Comparison of ENCODE assay signal across 19 cellular contexts in genomic region chr7:27897001-27897400, GRCh38.
DNase-seq lines count a peak whose midpoint lies in the region; ATAC-seq, FAIRE-seq and TF ChIP-seq lines count a peak whose summit lies in the region.
"Had no signal": no experiment of that assay in that cellular context is flagged by ENCODE, and none has a peak within 500 bp of the region (broad histone marks: within the 10 kb centered on the region; RNA-seq: fewer than 3 reads in every experiment).

No MANE protein-coding gene starts in this region.

- H3K9me3 Mint-ChIP-seq in osteocyte (ENCODE audit: unreplicated experiment) = no peaks in the 10 kb centered on the region
- H3K9me3 Mint-ChIP-seq: activated CD8-positive, alpha-beta T cell treated with anti-CD3 and anti-CD28 coated beads for 36 hours had no signal

- H3K9me2 ChIP-seq in hepatocyte (replicated peaks; ENCODE audit: insufficient read depth) = no peaks in the 10 kb centered on the region

- no peak for FAIRE-seq in urothelium cell line (lab: Jason Lieb, UNC)

- peaks cover 36% of the 10 kb centered on the region for H3K4me1 Mint-ChIP-seq in osteocyte (ENCODE audit: unreplicated experiment)

- H2AFZ ChIP-seq in hepatocyte = no peak overlapping the region

- no peaks in the 10 kb centered on the region for H3K9me3 ChIP-seq in hepatocyte (ENCODE audit: low read depth)

- H3K4me2 ChIP-seq in hepatocyte = peak overlapping the region; percentile 67

- no peaks in the 10 kb centered on the region for H3K79me2 ChIP-seq in hepatocyte

- H3K27ac ChIP-seq in hepatocyte = peak overlapping the region; percentile 11

- no peaks in the 10 kb centered on the region for H3K27me3 ChIP-seq in hepatocyte

- no peaks in the 10 kb centered on the region for H3K27me3 Mint-ChIP-seq in osteocyte (ENCODE audit: unreplicated experiment)
- H3K27me3 Mint-ChIP-seq: activated CD8-positive, alpha-beta T cell treated with anti-CD3 and anti-CD28 coated beads for 36 hours; activated naive CD8-positive, alpha-beta T cell had no signal

- TF ChIP-seq CTCF in hepatocyte (IDR thresholded peaks at IDR 0.05; ENCODE audit: poor library complexity) (no peak), osteocyte (IDR thresholded peaks at IDR 0.05) (no peak)

- peaks cover 9% of the 10 kb centered on the region for H3K36me3 Mint-ChIP-seq in osteocyte (ENCODE audit: unreplicated experiment)

- peaks cover 9% of the 10 kb centered on the region for H3K4me1 ChIP-seq in hepatocyte (ENCODE audit: insufficient read depth)

- WGBS in hepatocyte (ENCODE audit: low lambda C conversion rate, missing lambda C conversion rate) = 36% methylated on average over 6 of the region's 6 CpGs

- no peak for ATAC-seq in HG03521 (IDR thresholded peaks at IDR 0.05; ENCODE audit: unreplicated experiment)
- ATAC-seq: activated CD8-positive, alpha-beta T cell treated with anti-CD3 and anti-CD28 coated beads for 36 hours; Panc1 had no signal

- peak overlapping the region; percentile 39 for H3K27ac Mint-ChIP-seq in osteocyte (ENCODE audit: unreplicated experiment)
- H3K27ac Mint-ChIP-seq: activated CD8-positive, alpha-beta T cell treated with anti-CD3 and anti-CD28 coated beads for 36 hours; activated naive CD8-positive, alpha-beta T cell had no signal

- no peaks in the 10 kb centered on the region for H4K20me1 ChIP-seq in hepatocyte (ENCODE audit: insufficient read depth, poor library complexity, severe bottlenecking)

- H3K36me3 ChIP-seq in hepatocyte (replicated peaks; ENCODE audit: insufficient read depth, low read depth) = no peaks in the 10 kb centered on the region

- no peak overlapping the region for H3K4me3 Mint-ChIP-seq in osteocyte (ENCODE audit: unreplicated experiment)
- H3K4me3 Mint-ChIP-seq: activated CD8-positive, alpha-beta T cell treated with anti-CD3 and anti-CD28 coated beads for 36 hours; activated naive CD8-positive, alpha-beta T cell had no signal

- no peak overlapping the region for H3K4me3 ChIP-seq in hepatocyte

- DNase-seq in H4 (ENCODE audit: low spot score) = peak; percentile 96
- peak; percentile 43 for DNase-seq in SW480 (ENCODE audit: low spot score)
- DNase-seq in hepatocyte (ENCODE audit: low spot score) = no peak
- no peak for DNase-seq in osteocyte (ENCODE audit: extremely low spot score, unreplicated experiment)
- no peak for DNase-seq in T-helper 1 cell
- no peak for DNase-seq in urothelium cell line (ENCODE audit: low spot score)
- no peak for DNase-seq in D341Med (ENCODE audit: low spot score)
- DNase-seq: activated CD8-positive, alpha-beta T cell treated with anti-CD3 and anti-CD28 coated beads for 36 hours; activated T-cell treated with anti-CD3 and anti-CD28 coated beads, Interleukin-2, amount 50 U/mL, for 48 hours; GOT3; hypothalamus; left cardiac atrium; NCI-H1694 treated with DMSO at 0.1 percent for 48 hours; NCI-H526 treated with DMSO at 0.1 percent for 48 hours; right cardiac atrium; stimulated activated CD4-positive, alpha-beta T cell treated with anti-CD3 and anti-CD28 coated beads, Interleukin-1b, Interleukin-23, amount 100 ng/mL, for 48 hours had no signal

Comparison
In these comparisons a context has a peak if more than half of its experiments do, and no peak if none do; other contexts are left out.
1. DNase-seq: peak in H4 (single experiment) and SW480 (single experiment); none in hepatocyte (single experiment), osteocyte (single experiment), T-helper 1 cell (0 of 5), urothelium cell line (single experiment) and D341Med (single experiment).